Comparison of ENCODE assay signal across 30 cellular contexts in the genomic region with DNA sequence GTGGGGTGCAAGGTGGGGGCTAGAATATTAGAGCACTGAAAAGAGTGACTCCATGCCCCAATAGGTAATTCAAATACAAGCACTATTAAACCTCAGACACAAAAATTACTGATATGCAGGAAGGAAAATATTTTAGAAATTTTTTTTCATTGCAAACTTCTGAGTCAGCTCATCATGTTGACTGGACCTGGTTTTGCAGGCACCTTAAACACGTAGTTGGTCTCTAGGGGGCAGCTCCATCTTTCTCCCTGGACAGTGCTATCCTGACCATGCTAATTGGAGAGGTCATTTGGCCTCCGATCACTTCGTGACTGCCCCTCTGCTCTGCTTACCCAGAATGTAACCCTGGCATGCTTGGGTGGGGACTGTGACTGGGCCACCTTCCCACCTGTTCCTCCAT.
"Had no signal": no experiment of that assay in that cellular context is flagged by ENCODE, and none has a peak within 500 bp of the region (broad histone marks: within the 10 kb centered on the region; RNA-seq: fewer than 3 reads in every experiment).

No MANE protein-coding gene starts in this region.

- H3K27ac ChIP-seq: left lung, lower lobe of right lung, neutrophil, ovary, right atrium auricular region, right lobe of liver, stomach, testis, thyroid gland, transverse colon, uterus had no signal

- H3K4me1 ChIP-seq: left lung, lower lobe of right lung, right atrium auricular region, right lobe of liver, stomach, testis, thyroid gland, transverse colon, uterus had no signal

- DNase-seq: hypothalamus; immature natural killer cell; kidney; left colon; left lung; lower lobe of right lung; mammary epithelial cell; mesenchymal stem cell; occipital lobe; ovary; right lobe of liver; stimulated activated CD4-positive, alpha-beta T cell treated with anti-CD3 and anti-CD28 coated beads, Interleukin-1b, Interleukin-23, amount 100 ng/mL, for 48 hours; stimulated activated CD4-positive, alpha-beta T cell treated with anti-CD3 and anti-CD28 coated beads, Interleukin-2, amount 100 ng/mL, for 48 hours; stimulated activated CD4-positive, alpha-beta T cell treated with anti-CD3 and anti-CD28 coated beads, Interleukin-4, amount 100 ng/mL, for 4 hours; stimulated activated CD8-positive, alpha-beta memory T cell treated with anti-CD3 and anti-CD28 coated beads, Interleukin-4, amount 100 ng/mL, for 48 hours; stimulated activated naive CD8-positive, alpha-beta T cell treated with anti-CD3 and anti-CD28 coated beads, Interleukin-15, Interleukin-2, amounts not matched to agents 100 U/mL and 50 U/mL, for 24 hours; stomach; testis; thyroid gland; transverse colon; uterus had no signal

- ATAC-seq: left colon; left lung; lower lobe of right lung; naive thymus-derived CD8-positive, alpha-beta T cell; right lobe of liver; stimulated activated memory B cell treated with anti-CD40 and anti-IgM and Interleukin-4, amounts not matched to agents 10 μg/mL and 1 μg/mL and 100 μg/mL, for 72 hours; stimulated activated naive CD8-positive, alpha-beta T cell treated with anti-CD3 and anti-CD28 coated beads, Interleukin-15, Interleukin-2, amounts not matched to agents 100 U/mL and 50 U/mL, for 24 hours had no signal

- H3K27me3 Mint-ChIP-seq: stimulated activated memory B cell treated with anti-CD40 and anti-IgM and Interleukin-4, amounts not matched to agents 10 μg/mL and 1 μg/mL and 100 μg/mL, for 72 hours had no signal

- H3K36me3 Mint-ChIP-seq: immature natural killer cell; naive thymus-derived CD8-positive, alpha-beta T cell; stimulated activated memory B cell treated with anti-CD40 and anti-IgM and Interleukin-4, amounts not matched to agents 10 μg/mL and 1 μg/mL and 100 μg/mL, for 72 hours had no signal

- H3K4me2 ChIP-seq: smooth muscle cell had no signal

- FAIRE-seq: islet of Langerhans, kidney had no signal

- H3K4me3 Mint-ChIP-seq: immature natural killer cell; naive thymus-derived CD8-positive, alpha-beta T cell; nephron; neural crest cell; stimulated activated memory B cell treated with anti-CD40 and anti-IgM and Interleukin-4, amounts not matched to agents 10 μg/mL and 1 μg/mL and 100 μg/mL, for 72 hours had no signal

- H3K9me3 Mint-ChIP-seq: neural crest cell had no signal

- H3K4me3 ChIP-seq: left lung, lower lobe of right lung, ovary, right atrium auricular region, right lobe of liver, smooth muscle cell, stomach, testis, thyroid gland, transverse colon, uterus had no signal

- H3K4me1 Mint-ChIP-seq: immature natural killer cell; naive thymus-derived CD8-positive, alpha-beta T cell; nephron; stimulated activated memory B cell treated with anti-CD40 and anti-IgM and Interleukin-4, amounts not matched to agents 10 μg/mL and 1 μg/mL and 100 μg/mL, for 72 hours had no signal

- H3K27ac Mint-ChIP-seq: immature natural killer cell; nephron; progenitor cell of endocrine pancreas; stimulated activated memory B cell treated with anti-CD40 and anti-IgM and Interleukin-4, amounts not matched to agents 10 μg/mL and 1 μg/mL and 100 μg/mL, for 72 hours had no signal

- H3K36me3 ChIP-seq: left lung, lower lobe of right lung, neutrophil, ovary, right atrium auricular region, right lobe of liver, stomach, thyroid gland, transverse colon, uterus had no signal

- H3K27me3 ChIP-seq: left lung, neutrophil, ovary, right atrium auricular region, right lobe of liver, stomach, testis, thyroid gland, transverse colon, uterus had no signal

- H3K9me3 ChIP-seq: left lung, lower lobe of right lung, neutrophil, ovary, right atrium auricular region, right lobe of liver, stomach, testis, thyroid gland, transverse colon, uterus had no signal
